In genomic region chr1:234218078-234218477, GRCh38 we compare ENCODE assay signal across 25 cellular contexts.
DNase-seq lines count a peak whose midpoint lies in the region; ATAC-seq and TF ChIP-seq lines count a peak whose summit lies in the region.
"Had no signal": no experiment of that assay in that cellular context is flagged by ENCODE, and none has a peak within 500 bp of the region (broad histone marks: within the 10 kb centered on the region; RNA-seq: fewer than 3 reads in every experiment).

No MANE protein-coding gene starts in this region.

- no peaks in the 10 kb centered on the region for H3K36me3 ChIP-seq in RWPE2 (ENCODE audit: low read depth)
- H3K36me3 ChIP-seq: brain microvascular endothelial cell, HAP-1, neural progenitor cell, Peyer's patch, upper lobe of left lung had no signal

- no peak overlapping the region for H3K27ac ChIP-seq in RWPE2 (ENCODE audit: poor library complexity, severe bottlenecking)
- H3K27ac ChIP-seq: brain microvascular endothelial cell, neural progenitor cell, Peyer's patch, upper lobe of left lung had no signal

- H3K4me1 Mint-ChIP-seq in activated CD4-positive, alpha-beta memory T cell treated with anti-CD3 and anti-CD28 coated beads, Interleukin-2, amount 10 ng/mL, durations not matched to agents 7 days and 5 days, result peaks cover 47% of the 10 kb centered on the region
- H3K4me1 Mint-ChIP-seq in activated CD4-positive, alpha-beta memory T cell treated with anti-CD3 and anti-CD28 coated beads for 36 hours (ENCODE audit: low read depth), result peaks cover 13% of the 10 kb centered on the region
- peaks cover 28% of the 10 kb centered on the region for H3K4me1 Mint-ChIP-seq in dendritic cell treated with granulocyte-macrophage colony-stimulating factor and Interleukin-4, amounts not matched to agents 40 ng/mL and 50 ng/mL, for 4 days (ENCODE audit: low read depth)

- H3K4me3 ChIP-seq in RWPE2 (ENCODE audit: severe bottlenecking), result no peak overlapping the region
- H3K4me3 ChIP-seq: A549, HAP-1, mucosa of descending colon, neural progenitor cell, Peyer's patch, upper lobe of left lung had no signal

- H3K4me3 Mint-ChIP-seq in activated CD4-positive, alpha-beta memory T cell treated with anti-CD3 and anti-CD28 coated beads, Interleukin-2, amount 10 ng/mL, durations not matched to agents 7 days and 5 days, result peak overlapping the region; percentile 60
- no peak overlapping the region for H3K4me3 Mint-ChIP-seq in activated CD4-positive, alpha-beta memory T cell treated with anti-CD3 and anti-CD28 coated beads for 36 hours
- H3K4me3 Mint-ChIP-seq in dendritic cell treated with granulocyte-macrophage colony-stimulating factor and Interleukin-4, amounts not matched to agents 40 ng/mL and 50 ng/mL, for 4 days, result no peak overlapping the region
- H3K4me3 Mint-ChIP-seq: B cell; effector memory CD8-positive, alpha-beta T cell; neural progenitor cell had no signal

- peaks cover 18% of the 10 kb centered on the region for H3K36me3 Mint-ChIP-seq in activated CD4-positive, alpha-beta memory T cell treated with anti-CD3 and anti-CD28 coated beads, Interleukin-2, amount 10 ng/mL, durations not matched to agents 7 days and 5 days (ENCODE audit: low read depth)
- H3K36me3 Mint-ChIP-seq in activated CD4-positive, alpha-beta memory T cell treated with anti-CD3 and anti-CD28 coated beads for 36 hours, result no peaks in the 10 kb centered on the region
- H3K36me3 Mint-ChIP-seq in dendritic cell treated with granulocyte-macrophage colony-stimulating factor and Interleukin-4, amounts not matched to agents 40 ng/mL and 50 ng/mL, for 4 days (ENCODE audit: low read depth), result peaks cover 6% of the 10 kb centered on the region
- H3K36me3 Mint-ChIP-seq: neural progenitor cell had no signal

- POLR2A ChIA-PET in activated CD4-positive, alpha-beta memory T cell treated with anti-CD3 and anti-CD28 coated beads, Interleukin-2, amount 10 ng/mL, durations not matched to agents 7 days and 5 days (lab: Charles Lee), result interaction anchor here (1.8 kb wide), 1 partner anchor 26 kb away, joined by 3 read pairs; no protein-coding TSS in a partner anchor
- POLR2A ChIA-PET in activated CD4-positive, alpha-beta memory T cell treated with anti-CD3 and anti-CD28 coated beads for 36 hours (lab: Charles Lee), result interaction anchor here (1.2 kb wide), 1 partner anchor 28 kb away, joined by 3 read pairs; no protein-coding TSS in a partner anchor

- no peaks in the 10 kb centered on the region for H3K27me3 ChIP-seq in RWPE2 (ENCODE audit: insufficient read depth, poor library complexity, severe bottlenecking)

- H3K9me3 Mint-ChIP-seq in activated CD4-positive, alpha-beta memory T cell treated with anti-CD3 and anti-CD28 coated beads, Interleukin-2, amount 10 ng/mL, durations not matched to agents 7 days and 5 days, result no peaks in the 10 kb centered on the region
- no peaks in the 10 kb centered on the region for H3K9me3 Mint-ChIP-seq in activated CD4-positive, alpha-beta memory T cell treated with anti-CD3 and anti-CD28 coated beads for 36 hours
- H3K9me3 Mint-ChIP-seq in dendritic cell treated with granulocyte-macrophage colony-stimulating factor and Interleukin-4, amounts not matched to agents 40 ng/mL and 50 ng/mL, for 4 days, result no peaks in the 10 kb centered on the region
- H3K9me3 Mint-ChIP-seq: activated T-helper 2 cell treated with anti-CD3 and anti-CD28 coated beads, Interferon-gamma antibody, Interleukin-2, Interleukin-4, amounts not matched to agents 10 μg/mL and 5 μg/mL and 100 μg/mL, durations not matched to agents 14 hours and 24 hours and 36 hours; effector memory CD8-positive, alpha-beta T cell; neural progenitor cell had no signal

- peak overlapping the region; percentile 75 for H3K27ac Mint-ChIP-seq in activated CD4-positive, alpha-beta memory T cell treated with anti-CD3 and anti-CD28 coated beads, Interleukin-2, amount 10 ng/mL, durations not matched to agents 7 days and 5 days
- H3K27ac Mint-ChIP-seq in activated CD4-positive, alpha-beta memory T cell treated with anti-CD3 and anti-CD28 coated beads for 36 hours, result no peak overlapping the region
- peak overlapping the region; percentile 10 for H3K27ac Mint-ChIP-seq in dendritic cell treated with granulocyte-macrophage colony-stimulating factor and Interleukin-4, amounts not matched to agents 40 ng/mL and 50 ng/mL, for 4 days
- H3K27ac Mint-ChIP-seq: activated T-helper 2 cell treated with anti-CD3 and anti-CD28 coated beads, Interferon-gamma antibody, Interleukin-2, Interleukin-4, amounts not matched to agents 10 μg/mL and 5 μg/mL and 100 μg/mL, durations not matched to agents 14 hours and 24 hours and 36 hours; B cell; effector memory CD8-positive, alpha-beta T cell; neural progenitor cell had no signal

- ATAC-seq in RWPE2 (ENCODE audit: low read depth), result peak; percentile 17; the same call in 1 of the 3 replicates
- ATAC-seq in HG03139 (IDR thresholded peaks at IDR 0.05; ENCODE audit: unreplicated experiment), result no peak
- ATAC-seq: A549; effector memory CD8-positive, alpha-beta T cell; esophagus mucosa; mucosa of descending colon; sciatic nerve had no signal

- no peak for DNase-seq in activated CD4-positive, alpha-beta memory T cell treated with anti-CD3 and anti-CD28 coated beads, Interleukin-2, amount 10 ng/mL, durations not matched to agents 7 days and 5 days
- no peak for DNase-seq in activated CD4-positive, alpha-beta memory T cell treated with anti-CD3 and anti-CD28 coated beads for 36 hours
- DNase-seq in RWPE2 (ENCODE audit: low spot score) (no peak), renal cortical epithelial cell (ENCODE audit: low read depth) (peak; percentile 67), DMS53 (lab: John Stamatoyannopoulos, UW) (no peak), G401 (ENCODE audit: low spot score) (no peak)
- DNase-seq: activated CD4-positive, alpha-beta T cell treated with anti-CD3 and anti-CD28 coated beads for 1 hour; brain microvascular endothelial cell; effector memory CD8-positive, alpha-beta T cell; hypothalamus; mucosa of descending colon; NCI-H1092; NCI-H187 treated with DMSO at 0.1 percent for 48 hours; NCI-H524 treated with DMSO at 0.1 percent for 48 hours; Peyer's patch; upper lobe of left lung had no signal

- no peak for TF ChIP-seq CTCF in RWPE2 (IDR thresholded peaks at IDR 0.05; ENCODE audit: poor library complexity, severe bottlenecking)

- intact Hi-C loops in activated CD4-positive, alpha-beta memory T cell treated with anti-CD3 and anti-CD28 coated beads for 36 hours (cut with micrococcal nuclease), result no loop called here
- intact Hi-C loops in dendritic cell treated with granulocyte-macrophage colony-stimulating factor and Interleukin-4, amounts not matched to agents 40 ng/mL and 50 ng/mL, for 4 days (cut with micrococcal nuclease), result no loop called here

- peaks cover 4% of the 10 kb centered on the region for H3K27me3 Mint-ChIP-seq in activated CD4-positive, alpha-beta memory T cell treated with anti-CD3 and anti-CD28 coated beads, Interleukin-2, amount 10 ng/mL, durations not matched to agents 7 days and 5 days
- peaks cover 23% of the 10 kb centered on the region for H3K27me3 Mint-ChIP-seq in activated CD4-positive, alpha-beta memory T cell treated with anti-CD3 and anti-CD28 coated beads for 36 hours
- H3K27me3 Mint-ChIP-seq in dendritic cell treated with granulocyte-macrophage colony-stimulating factor and Interleukin-4, amounts not matched to agents 40 ng/mL and 50 ng/mL, for 4 days, result peaks cover 26% of the 10 kb centered on the region

- CTCF ChIA-PET in activated CD4-positive, alpha-beta memory T cell treated with anti-CD3 and anti-CD28 coated beads, Interleukin-2, amount 10 ng/mL, durations not matched to agents 7 days and 5 days (lab: Charles Lee), result interaction anchor here (0.7 to 7.5 kb wide), 2 partner anchors 92 kb away, joined by 5 to 108 read pairs; no protein-coding TSS in a partner anchor
- CTCF ChIA-PET in activated CD4-positive, alpha-beta memory T cell treated with anti-CD3 and anti-CD28 coated beads for 36 hours (lab: Charles Lee), result interaction anchor here (1.7 kb wide), 1 partner anchor 92 kb away, joined by 6 read pairs; no protein-coding TSS in a partner anchor

- H3K9me3 ChIP-seq in RWPE2 (ENCODE audit: severe bottlenecking), result no peaks in the 10 kb centered on the region
- H3K9me3 ChIP-seq: A549, HAP-1, mucosa of descending colon, Peyer's patch, upper lobe of left lung had no signal

- in situ Hi-C loops in G401 (cut with HindIII; ENCODE audit: low sequenced_read_pairs), result no loop called here

- H3K4me1 ChIP-seq in RWPE2 (ENCODE audit: insufficient read depth, poor library complexity, severe bottlenecking), result peaks cover 15% of the 10 kb centered on the region
- H3K4me1 ChIP-seq: A549, HAP-1 had no signal
